36 cellular contexts compared by ENCODE assay signal in genomic region chr11:42058794-42059193, GRCh38.
"Had no signal": no experiment of that assay in that cellular context is flagged by ENCODE, and none has a peak within 500 bp of the region (broad histone marks: within the 10 kb centered on the region; RNA-seq: fewer than 3 reads in every experiment).

No MANE protein-coding gene starts in this region.

- H3K27me3 ChIP-seq: MG63 had no signal

- H3K36me3 ChIP-seq: MG63 had no signal

- H3K4me3 ChIP-seq: MG63 had no signal

- DNase-seq: MG63, MM.1S, MV-4-11, NCI-H1048, NCI-H1092, NCI-H1092 treated with DMSO at 0.1 percent for 48 hours, NCI-H1105, NCI-H1105 treated with DMSO at 0.1 percent for 48 hours, NCI-H1417, NCI-H1417 treated with DMSO at 0.1 percent for 48 hours, NCI-H1436, NCI-H1436 treated with DMSO at 0.1 percent for 48 hours, NCI-H146, NCI-H1694, NCI-H1694 treated with DMSO at 0.1 percent for 48 hours, NCI-H187, NCI-H187 treated with DMSO at 0.1 percent for 48 hours, NCI-H1930, NCI-H2029, NCI-H2029 treated with DMSO at 0.1 percent for 48 hours, NCI-H2081, NCI-H2081 treated with DMSO at 0.1 percent for 48 hours, NCI-H2107, NCI-H2171, NCI-H2171 treated with DMSO at 0.1 percent for 48 hours, NCI-H2227 treated with DMSO at 0.1 percent for 48 hours, NCI-H226, NCI-H345, NCI-H446, NCI-H446 treated with DMSO at 0.1 percent for 48 hours, NCI-H510A, NCI-H510A treated with DMSO at 0.1 percent for 48 hours, NCI-H524, NCI-H524 treated with DMSO at 0.1 percent for 48 hours, NCI-H526, NCI-H526 treated with DMSO at 0.1 percent for 48 hours had no signal
